8 cellular contexts compared by ENCODE assay signal in genomic region chr10:43204943-43205671, GRCh38.
DNase-seq lines count a peak whose midpoint lies in the region; ATAC-seq and TF ChIP-seq lines count a peak whose summit lies in the region.

No MANE protein-coding gene starts in this region.

- DNase-seq in Caki2 (ENCODE audit: low read depth) (peak; percentile 67), OCI-LY7 (ENCODE audit: low spot score) (peak; percentile 77), globus pallidus (ENCODE audit: low spot score) (peak; percentile 48), psoas muscle (peak; percentile 36 to 46)
- peak; percentile 22 for DNase-seq in activated T-helper 9 cell treated with anti-CD3 and anti-CD28 coated beads, Interleukin-2, amount 50 U/mL, for 16 hours (ENCODE audit: low read depth)
- no peak for DNase-seq in effector memory CD4-positive, alpha-beta T cell

- H4K20me1 ChIP-seq in OCI-LY7 (ENCODE audit: insufficient read depth, low read length) = no peaks in the 10 kb centered on the region

- TF ChIP-seq CTCF in OCI-LY7 (conservative IDR thresholded peaks at IDR 0.05; ENCODE audit: low read length) = peak; percentile 94
- peak; percentile 47 for TF ChIP-seq CTCF in psoas muscle (IDR thresholded peaks at IDR 0.05)

- in situ Hi-C loops in Caki2 (cut with HindIII; ENCODE audit: low pct_unique_long_range_greater_than_20kb, low sequenced_read_pairs) = no loop called here

- CTCF ChIA-PET in OCI-LY7 (lab: Charles Lee; ENCODE audit: unreplicated experiment) = interaction anchor here (0.5 to 1.1 kb wide), 16 partner anchors 10 to 733 kb away, joined by 3 to 14 read pairs (median 4); partner anchors contain the start of gene ZNF487

- H3K9me2 ChIP-seq in OCI-LY7 (ENCODE audit: insufficient read depth, low read length) = no peaks in the 10 kb centered on the region

- H3K9me3 ChIP-seq in OCI-LY7 (ENCODE audit: low read length) = no peaks in the 10 kb centered on the region
- H3K9me3 ChIP-seq in psoas muscle = no peaks in the 10 kb centered on the region
- H3K9me3 ChIP-seq in effector memory CD4-positive, alpha-beta T cell (ENCODE audit: control insufficient read depth, low read length) = no peaks in the 10 kb centered on the region

- intact Hi-C loops in OCI-LY7 (cut with micrococcal nuclease; ENCODE audit: unreplicated experiment) = loop anchor here (1.0 to 2.0 kb wide), 4 partner anchors 26 to 257 kb away; no protein-coding TSS in a partner anchor
- intact Hi-C loops in psoas muscle (cut with DNase I) = no loop called here

- H2AFZ ChIP-seq in OCI-LY7 (ENCODE audit: low read length) = peak overlapping the region; percentile 14; the same call in 1 of the 2 replicates

- H3K27ac ChIP-seq in OCI-LY7 (ENCODE audit: low read depth, low read length, poor library complexity, severe bottlenecking) (no peak overlapping the region), psoas muscle (no peak overlapping the region)
- H3K27ac ChIP-seq in effector memory CD4-positive, alpha-beta T cell (ENCODE audit: insufficient read depth, low read length, poor library complexity, severe bottlenecking) = no peak overlapping the region

- 67 to 73% (median 67%) methylated on average over 9 to 11 of the region's 11 CpGs for WGBS in psoas muscle, 3 donors

- no peaks in the 10 kb centered on the region for H3K79me2 ChIP-seq in OCI-LY7 (ENCODE audit: insufficient read depth, low read depth, low read length)

- no peaks in the 10 kb centered on the region for H3K27me3 ChIP-seq in psoas muscle (ENCODE audit: insufficient read depth in 3 of 3, low read length in 2 of 3)
- H3K27me3 ChIP-seq in effector memory CD4-positive, alpha-beta T cell (replicated peaks; ENCODE audit: control insufficient read depth, insufficient read depth, low read length, poor library complexity, severe bottlenecking) = no peaks in the 10 kb centered on the region

- H3K4me3 ChIP-seq in OCI-LY7 (ENCODE audit: low read depth, low read length, poor library complexity, severe bottlenecking) (no peak overlapping the region), psoas muscle (no peak overlapping the region)
- H3K4me3 ChIP-seq in effector memory CD4-positive, alpha-beta T cell (ENCODE audit: insufficient read depth, low read depth, low read length, poor library complexity, severe bottlenecking) = no peak overlapping the region

- no peaks in the 10 kb centered on the region for H3K36me3 ChIP-seq in OCI-LY7 (ENCODE audit: insufficient read depth, low read length)
- no peaks in the 10 kb centered on the region for H3K36me3 ChIP-seq in psoas muscle (ENCODE audit: insufficient read depth in 1 of 2, low read depth in 1 of 2)
- no peaks in the 10 kb centered on the region for H3K36me3 ChIP-seq in effector memory CD4-positive, alpha-beta T cell (ENCODE audit: control insufficient read depth, insufficient read depth, low read length)

- BruUV-seq in OCI-LY7 (replicated peaks; lab: Mats Ljungman, UMichigan) = no TSS peak

- peak; percentile 53 for ATAC-seq in GM19324 (IDR thresholded peaks at IDR 0.05; ENCODE audit: low FRiP score, unreplicated experiment)
- peak; percentile 59 for ATAC-seq in HG03280 (IDR thresholded peaks at IDR 0.05; ENCODE audit: unreplicated experiment)
- ATAC-seq in psoas muscle = peak; percentile 43 to 66 (median 48)

- POLR2A ChIA-PET in OCI-LY7 (lab: Charles Lee) = interaction anchor here (0.9 to 1.1 kb wide), 2 partner anchors 16 to 23 kb away, joined by 3 read pairs; no protein-coding TSS in a partner anchor

- peak overlapping the region; percentile 33; the same call in 1 of the 2 replicates for H3K4me2 ChIP-seq in OCI-LY7 (ENCODE audit: low read length)

- H3K4me1 ChIP-seq in OCI-LY7 (ENCODE audit: insufficient read depth, low read length, poor library complexity, severe bottlenecking) = peaks cover 8% of the 10 kb centered on the region
- H3K4me1 ChIP-seq in psoas muscle = no peaks in the 10 kb centered on the region
- H3K4me1 ChIP-seq in effector memory CD4-positive, alpha-beta T cell (ENCODE audit: control insufficient read depth, insufficient read depth, low read length, poor library complexity, severe bottlenecking) = peaks cover 4% of the 10 kb centered on the region

Comparison
In these comparisons a context has a peak if more than half of its experiments do, and no peak if none do; other contexts are left out.
1. DNase-seq: peak in Caki2 (single experiment), OCI-LY7 (single experiment), activated T-helper 9 cell treated with anti-CD3 and anti-CD28 coated beads, Interleukin-2, amount 50 U/mL, for 16 hours (single experiment), globus pallidus (single experiment) and psoas muscle (2 of 2); none in effector memory CD4-positive, alpha-beta T cell (0 of 3).
2. Peak in every context shown above with its lines, with median percentiles within 50 percentile points of each other: ATAC-seq.